ENCODE assay signal across 1 cellular context in the genomic region with DNA sequence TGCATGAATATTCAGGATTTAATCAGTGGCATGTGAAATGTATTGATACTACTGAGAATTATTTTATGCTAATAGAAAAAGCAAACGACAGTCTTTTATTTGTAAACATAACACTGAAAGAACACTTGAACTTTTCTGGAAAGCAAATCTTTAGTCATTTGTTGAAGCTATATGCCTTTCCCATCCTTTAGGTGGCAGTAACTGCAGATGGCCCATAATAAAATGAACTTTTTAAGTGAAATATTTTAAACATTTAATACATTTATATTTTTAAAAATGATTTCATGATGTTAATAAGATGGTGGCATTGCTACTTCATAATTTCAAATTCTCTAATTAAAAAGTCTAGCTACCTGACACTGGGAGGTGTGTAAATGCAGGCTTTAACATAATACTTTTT.
TF ChIP-seq lines count a peak whose summit lies in the region.

No MANE protein-coding gene starts in this region.

TF ChIP-seq in IMR-90, 13 proteins besides CTCF, POLR2A, EP300 and RAD21:
- TF ChIP-seq, protein P1, sequence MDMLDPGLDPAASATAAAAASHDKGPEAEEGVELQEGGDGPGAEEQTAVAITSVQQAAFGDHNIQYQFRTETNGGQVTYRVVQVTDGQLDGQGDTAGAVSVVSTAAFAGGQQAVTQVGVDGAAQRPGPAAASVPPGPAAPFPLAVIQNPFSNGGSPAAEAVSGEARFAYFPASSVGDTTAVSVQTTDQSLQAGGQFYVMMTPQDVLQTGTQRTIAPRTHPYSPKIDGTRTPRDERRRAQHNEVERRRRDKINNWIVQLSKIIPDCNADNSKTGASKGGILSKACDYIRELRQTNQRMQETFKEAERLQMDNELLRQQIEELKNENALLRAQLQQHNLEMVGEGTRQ (IDR thresholded peaks at IDR 0.05; ENCODE audit: low read depth, low read length): no peak
- TF ChIP-seq SMC3 (IDR thresholded peaks at IDR 0.05; ENCODE audit: low read depth, low read length): peak; percentile 59
